In the genomic region with DNA sequence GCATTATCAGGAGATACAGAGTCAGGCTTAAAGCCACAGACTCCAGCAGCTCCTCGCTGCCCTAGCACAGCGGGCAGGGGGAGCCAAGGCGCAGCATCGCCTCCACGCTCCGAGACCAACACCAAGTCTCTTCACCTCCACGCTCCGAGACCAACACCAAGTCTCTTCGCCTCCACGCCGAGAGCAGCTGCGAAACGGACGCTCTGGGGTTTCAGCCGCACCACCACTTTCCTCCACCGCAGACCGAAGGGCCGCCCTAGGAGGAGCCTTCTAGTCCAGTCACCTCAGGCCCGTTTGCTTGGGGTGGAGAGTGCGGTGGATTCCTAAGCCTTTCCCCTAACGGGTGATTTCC, we compare ENCODE assay signal across 1 cellular context.
TF ChIP-seq lines count a peak whose summit lies in the region.

No MANE protein-coding gene starts in this region.

TF ChIP-seq in K562, 482 proteins besides CTCF, POLR2A, EP300 and RAD21 (continued from another document and continues in another):
- TF ChIP-seq ERF (CRISPR knock-in tag; IDR thresholded peaks at IDR 0.05) (no peak), U2AF1 (optimal IDR thresholded peaks at IDR 0.05; ENCODE audit: low read depth, low read length) (no peak), NFYB (IDR thresholded peaks at IDR 0.05; ENCODE audit: extremely low read depth, insufficient read length) (no peak), HDAC6 (IDR thresholded peaks at IDR 0.05; ENCODE audit: low read depth, low read length) (no peak), MTA1 (IDR thresholded peaks at IDR 0.05; ENCODE audit: borderline replicate concordance) (peak; percentile 51; the same call in 1 of the 2 replicates), TRIM28 (IDR thresholded peaks at IDR 0.05) (no peak), ZNF140 (CRISPR knock-in tag; IDR thresholded peaks at IDR 0.05) (no peak), TARDBP (IDR thresholded peaks at IDR 0.05) (0 out of 2 replicates have a peak, but pooled peaks have one; percentile 20), TAF1 (IDR thresholded peaks at IDR 0.05; ENCODE audit: control insufficient read depth, extremely low read depth, insufficient read depth, low read length, severe bottlenecking) (peak; percentile 46), ZNF408 (CRISPR knock-in tag; IDR thresholded peaks at IDR 0.05; ENCODE audit: low read depth) (no peak), ZSCAN29 (IDR thresholded peaks at IDR 0.05) (no peak), ZNF184 (CRISPR knock-in tag; IDR thresholded peaks at IDR 0.05) (no peak), TFAM (CRISPR knock-in tag; conservative IDR thresholded peaks at IDR 0.05) (no peak), DPF2 (IDR thresholded peaks at IDR 0.05) (no peak; the same call in 1 of the 2 replicates), ZNF436 (CRISPR knock-in tag; IDR thresholded peaks at IDR 0.05) (no peak), ZNF3 (CRISPR knock-in tag; IDR thresholded peaks at IDR 0.05) (no peak), ZNF23 (CRISPR knock-in tag; IDR thresholded peaks at IDR 0.05) (no peak), ZBED1 (IDR thresholded peaks at IDR 0.05) (no peak), HDAC2 (IDR thresholded peaks at IDR 0.05) (peak; percentile 67), KLF1 (tag; IDR thresholded peaks at IDR 0.05) (no peak), ZNF445 (CRISPR knock-in tag; IDR thresholded peaks at IDR 0.05; ENCODE audit: low read depth) (no peak), ZFP36 (IDR thresholded peaks at IDR 0.05; ENCODE audit: low read depth, low read length, partially characterized antibody) (no peak), NUFIP1 (IDR thresholded peaks at IDR 0.05; ENCODE audit: partially characterized antibody) (no peak), HDGF (IDR thresholded peaks at IDR 0.05) (no peak), COPS2 (conservative IDR thresholded peaks at IDR 0.05) (no peak), CBFB (CRISPR knock-in tag; IDR thresholded peaks at IDR 0.05) (no peak)
- TF ChIP-seq, protein P1, sequence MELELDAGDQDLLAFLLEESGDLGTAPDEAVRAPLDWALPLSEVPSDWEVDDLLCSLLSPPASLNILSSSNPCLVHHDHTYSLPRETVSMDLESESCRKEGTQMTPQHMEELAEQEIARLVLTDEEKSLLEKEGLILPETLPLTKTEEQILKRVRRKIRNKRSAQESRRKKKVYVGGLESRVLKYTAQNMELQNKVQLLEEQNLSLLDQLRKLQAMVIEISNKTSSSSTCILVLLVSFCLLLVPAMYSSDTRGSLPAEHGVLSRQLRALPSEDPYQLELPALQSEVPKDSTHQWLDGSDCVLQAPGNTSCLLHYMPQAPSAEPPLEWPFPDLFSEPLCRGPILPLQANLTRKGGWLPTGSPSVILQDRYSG (tag; conservative IDR thresholded peaks at IDR 0.05; ENCODE audit: low read depth), result no peak
- TF ChIP-seq, protein P2, sequence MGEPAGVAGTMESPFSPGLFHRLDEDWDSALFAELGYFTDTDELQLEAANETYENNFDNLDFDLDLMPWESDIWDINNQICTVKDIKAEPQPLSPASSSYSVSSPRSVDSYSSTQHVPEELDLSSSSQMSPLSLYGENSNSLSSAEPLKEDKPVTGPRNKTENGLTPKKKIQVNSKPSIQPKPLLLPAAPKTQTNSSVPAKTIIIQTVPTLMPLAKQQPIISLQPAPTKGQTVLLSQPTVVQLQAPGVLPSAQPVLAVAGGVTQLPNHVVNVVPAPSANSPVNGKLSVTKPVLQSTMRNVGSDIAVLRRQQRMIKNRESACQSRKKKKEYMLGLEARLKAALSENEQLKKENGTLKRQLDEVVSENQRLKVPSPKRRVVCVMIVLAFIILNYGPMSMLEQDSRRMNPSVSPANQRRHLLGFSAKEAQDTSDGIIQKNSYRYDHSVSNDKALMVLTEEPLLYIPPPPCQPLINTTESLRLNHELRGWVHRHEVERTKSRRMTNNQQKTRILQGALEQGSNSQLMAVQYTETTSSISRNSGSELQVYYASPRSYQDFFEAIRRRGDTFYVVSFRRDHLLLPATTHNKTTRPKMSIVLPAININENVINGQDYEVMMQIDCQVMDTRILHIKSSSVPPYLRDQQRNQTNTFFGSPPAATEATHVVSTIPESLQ (CRISPR knock-in tag; IDR thresholded peaks at IDR 0.05), result no peak
- TF ChIP-seq, protein P3, sequence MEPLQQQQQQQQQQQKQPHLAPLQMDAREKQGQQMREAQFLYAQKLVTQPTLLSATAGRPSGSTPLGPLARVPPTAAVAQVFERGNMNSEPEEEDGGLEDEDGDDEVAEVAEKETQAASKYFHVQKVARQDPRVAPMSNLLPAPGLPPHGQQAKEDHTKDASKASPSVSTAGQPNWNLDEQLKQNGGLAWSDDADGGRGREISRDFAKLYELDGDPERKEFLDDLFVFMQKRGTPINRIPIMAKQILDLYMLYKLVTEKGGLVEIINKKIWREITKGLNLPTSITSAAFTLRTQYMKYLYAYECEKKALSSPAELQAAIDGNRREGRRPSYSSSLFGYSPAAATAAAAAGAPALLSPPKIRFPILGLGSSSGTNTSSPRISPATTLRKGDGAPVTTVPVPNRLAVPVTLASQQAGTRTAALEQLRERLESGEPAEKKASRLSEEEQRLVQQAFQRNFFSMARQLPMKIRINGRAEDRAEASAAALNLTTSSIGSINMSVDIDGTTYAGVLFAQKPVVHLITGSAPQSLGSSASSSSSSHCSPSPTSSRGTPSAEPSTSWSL (CRISPR knock-in tag; IDR thresholded peaks at IDR 0.05; ENCODE audit: borderline replicate concordance), result no peak
- TF ChIP-seq, protein P4, sequence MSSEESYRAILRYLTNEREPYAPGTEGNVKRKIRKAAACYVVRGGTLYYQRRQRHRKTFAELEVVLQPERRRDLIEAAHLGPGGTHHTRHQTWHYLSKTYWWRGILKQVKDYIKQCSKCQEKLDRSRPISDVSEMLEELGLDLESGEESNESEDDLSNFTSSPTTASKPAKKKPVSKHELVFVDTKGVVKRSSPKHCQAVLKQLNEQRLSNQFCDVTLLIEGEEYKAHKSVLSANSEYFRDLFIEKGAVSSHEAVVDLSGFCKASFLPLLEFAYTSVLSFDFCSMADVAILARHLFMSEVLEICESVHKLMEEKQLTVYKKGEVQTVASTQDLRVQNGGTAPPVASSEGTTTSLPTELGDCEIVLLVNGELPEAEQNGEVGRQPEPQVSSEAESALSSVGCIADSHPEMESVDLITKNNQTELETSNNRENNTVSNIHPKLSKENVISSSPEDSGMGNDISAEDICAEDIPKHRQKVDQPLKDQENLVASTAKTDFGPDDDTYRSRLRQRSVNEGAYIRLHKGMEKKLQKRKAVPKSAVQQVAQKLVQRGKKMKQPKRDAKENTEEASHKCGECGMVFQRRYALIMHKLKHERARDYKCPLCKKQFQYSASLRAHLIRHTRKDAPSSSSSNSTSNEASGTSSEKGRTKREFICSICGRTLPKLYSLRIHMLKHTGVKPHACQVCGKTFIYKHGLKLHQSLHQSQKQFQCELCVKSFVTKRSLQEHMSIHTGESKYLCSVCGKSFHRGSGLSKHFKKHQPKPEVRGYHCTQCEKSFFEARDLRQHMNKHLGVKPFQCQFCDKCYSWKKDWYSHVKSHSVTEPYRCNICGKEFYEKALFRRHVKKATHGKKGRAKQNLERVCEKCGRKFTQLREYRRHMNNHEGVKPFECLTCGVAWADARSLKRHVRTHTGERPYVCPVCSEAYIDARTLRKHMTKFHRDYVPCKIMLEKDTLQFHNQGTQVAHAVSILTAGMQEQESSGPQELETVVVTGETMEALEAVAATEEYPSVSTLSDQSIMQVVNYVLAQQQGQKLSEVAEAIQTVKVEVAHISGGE (CRISPR knock-in tag; IDR thresholded peaks at IDR 0.05), result no peak
- TF ChIP-seq, protein P5, sequence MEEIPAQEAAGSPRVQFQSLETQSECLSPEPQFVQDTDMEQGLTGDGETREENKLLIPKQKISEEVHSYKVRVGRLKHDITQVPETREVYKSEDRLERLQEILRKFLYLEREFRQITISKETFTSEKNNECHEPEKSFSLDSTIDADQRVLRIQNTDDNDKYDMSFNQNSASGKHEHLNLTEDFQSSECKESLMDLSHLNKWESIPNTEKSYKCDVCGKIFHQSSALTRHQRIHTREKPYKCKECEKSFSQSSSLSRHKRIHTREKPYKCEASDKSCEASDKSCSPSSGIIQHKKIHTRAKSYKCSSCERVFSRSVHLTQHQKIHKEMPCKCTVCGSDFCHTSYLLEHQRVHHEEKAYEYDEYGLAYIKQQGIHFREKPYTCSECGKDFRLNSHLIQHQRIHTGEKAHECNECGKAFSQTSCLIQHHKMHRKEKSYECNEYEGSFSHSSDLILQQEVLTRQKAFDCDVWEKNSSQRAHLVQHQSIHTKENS (CRISPR knock-in tag; IDR thresholded peaks at IDR 0.05), result no peak
- TF ChIP-seq, protein P6, sequence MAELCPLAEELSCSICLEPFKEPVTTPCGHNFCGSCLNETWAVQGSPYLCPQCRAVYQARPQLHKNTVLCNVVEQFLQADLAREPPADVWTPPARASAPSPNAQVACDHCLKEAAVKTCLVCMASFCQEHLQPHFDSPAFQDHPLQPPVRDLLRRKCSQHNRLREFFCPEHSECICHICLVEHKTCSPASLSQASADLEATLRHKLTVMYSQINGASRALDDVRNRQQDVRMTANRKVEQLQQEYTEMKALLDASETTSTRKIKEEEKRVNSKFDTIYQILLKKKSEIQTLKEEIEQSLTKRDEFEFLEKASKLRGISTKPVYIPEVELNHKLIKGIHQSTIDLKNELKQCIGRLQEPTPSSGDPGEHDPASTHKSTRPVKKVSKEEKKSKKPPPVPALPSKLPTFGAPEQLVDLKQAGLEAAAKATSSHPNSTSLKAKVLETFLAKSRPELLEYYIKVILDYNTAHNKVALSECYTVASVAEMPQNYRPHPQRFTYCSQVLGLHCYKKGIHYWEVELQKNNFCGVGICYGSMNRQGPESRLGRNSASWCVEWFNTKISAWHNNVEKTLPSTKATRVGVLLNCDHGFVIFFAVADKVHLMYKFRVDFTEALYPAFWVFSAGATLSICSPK (IDR thresholded peaks at IDR 0.05; ENCODE audit: borderline replicate concordance), result no peak
- TF ChIP-seq, protein P7, sequence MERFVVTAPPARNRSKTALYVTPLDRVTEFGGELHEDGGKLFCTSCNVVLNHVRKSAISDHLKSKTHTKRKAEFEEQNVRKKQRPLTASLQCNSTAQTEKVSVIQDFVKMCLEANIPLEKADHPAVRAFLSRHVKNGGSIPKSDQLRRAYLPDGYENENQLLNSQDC (CRISPR knock-in tag; IDR thresholded peaks at IDR 0.05), result no peak
- TF ChIP-seq, protein P8, sequence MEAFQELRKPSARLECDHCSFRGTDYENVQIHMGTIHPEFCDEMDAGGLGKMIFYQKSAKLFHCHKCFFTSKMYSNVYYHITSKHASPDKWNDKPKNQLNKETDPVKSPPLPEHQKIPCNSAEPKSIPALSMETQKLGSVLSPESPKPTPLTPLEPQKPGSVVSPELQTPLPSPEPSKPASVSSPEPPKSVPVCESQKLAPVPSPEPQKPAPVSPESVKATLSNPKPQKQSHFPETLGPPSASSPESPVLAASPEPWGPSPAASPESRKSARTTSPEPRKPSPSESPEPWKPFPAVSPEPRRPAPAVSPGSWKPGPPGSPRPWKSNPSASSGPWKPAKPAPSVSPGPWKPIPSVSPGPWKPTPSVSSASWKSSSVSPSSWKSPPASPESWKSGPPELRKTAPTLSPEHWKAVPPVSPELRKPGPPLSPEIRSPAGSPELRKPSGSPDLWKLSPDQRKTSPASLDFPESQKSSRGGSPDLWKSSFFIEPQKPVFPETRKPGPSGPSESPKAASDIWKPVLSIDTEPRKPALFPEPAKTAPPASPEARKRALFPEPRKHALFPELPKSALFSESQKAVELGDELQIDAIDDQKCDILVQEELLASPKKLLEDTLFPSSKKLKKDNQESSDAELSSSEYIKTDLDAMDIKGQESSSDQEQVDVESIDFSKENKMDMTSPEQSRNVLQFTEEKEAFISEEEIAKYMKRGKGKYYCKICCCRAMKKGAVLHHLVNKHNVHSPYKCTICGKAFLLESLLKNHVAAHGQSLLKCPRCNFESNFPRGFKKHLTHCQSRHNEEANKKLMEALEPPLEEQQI (IDR thresholded peaks at IDR 0.05), result no peak
- TF ChIP-seq, protein P9, sequence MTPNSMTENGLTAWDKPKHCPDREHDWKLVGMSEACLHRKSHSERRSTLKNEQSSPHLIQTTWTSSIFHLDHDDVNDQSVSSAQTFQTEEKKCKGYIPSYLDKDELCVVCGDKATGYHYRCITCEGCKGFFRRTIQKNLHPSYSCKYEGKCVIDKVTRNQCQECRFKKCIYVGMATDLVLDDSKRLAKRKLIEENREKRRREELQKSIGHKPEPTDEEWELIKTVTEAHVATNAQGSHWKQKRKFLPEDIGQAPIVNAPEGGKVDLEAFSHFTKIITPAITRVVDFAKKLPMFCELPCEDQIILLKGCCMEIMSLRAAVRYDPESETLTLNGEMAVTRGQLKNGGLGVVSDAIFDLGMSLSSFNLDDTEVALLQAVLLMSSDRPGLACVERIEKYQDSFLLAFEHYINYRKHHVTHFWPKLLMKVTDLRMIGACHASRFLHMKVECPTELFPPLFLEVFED (CRISPR knock-in tag; conservative IDR thresholded peaks at IDR 0.05), result no peak
- TF ChIP-seq, protein P10, sequence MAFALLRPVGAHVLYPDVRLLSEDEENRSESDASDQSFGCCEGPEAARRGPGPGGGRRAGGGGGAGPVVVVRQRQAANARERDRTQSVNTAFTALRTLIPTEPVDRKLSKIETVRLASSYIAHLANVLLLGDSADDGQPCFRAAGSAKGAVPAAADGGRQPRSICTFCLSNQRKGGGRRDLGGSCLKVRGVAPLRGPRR (CRISPR knock-in tag; IDR thresholded peaks at IDR 0.05), result no peak
- TF ChIP-seq, protein P11, sequence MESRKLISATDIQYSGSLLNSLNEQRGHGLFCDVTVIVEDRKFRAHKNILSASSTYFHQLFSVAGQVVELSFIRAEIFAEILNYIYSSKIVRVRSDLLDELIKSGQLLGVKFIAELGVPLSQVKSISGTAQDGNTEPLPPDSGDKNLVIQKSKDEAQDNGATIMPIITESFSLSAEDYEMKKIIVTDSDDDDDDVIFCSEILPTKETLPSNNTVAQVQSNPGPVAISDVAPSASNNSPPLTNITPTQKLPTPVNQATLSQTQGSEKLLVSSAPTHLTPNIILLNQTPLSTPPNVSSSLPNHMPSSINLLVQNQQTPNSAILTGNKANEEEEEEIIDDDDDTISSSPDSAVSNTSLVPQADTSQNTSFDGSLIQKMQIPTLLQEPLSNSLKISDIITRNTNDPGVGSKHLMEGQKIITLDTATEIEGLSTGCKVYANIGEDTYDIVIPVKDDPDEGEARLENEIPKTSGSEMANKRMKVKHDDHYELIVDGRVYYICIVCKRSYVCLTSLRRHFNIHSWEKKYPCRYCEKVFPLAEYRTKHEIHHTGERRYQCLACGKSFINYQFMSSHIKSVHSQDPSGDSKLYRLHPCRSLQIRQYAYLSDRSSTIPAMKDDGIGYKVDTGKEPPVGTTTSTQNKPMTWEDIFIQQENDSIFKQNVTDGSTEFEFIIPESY (CRISPR knock-in tag; IDR thresholded peaks at IDR 0.05), result no peak
- TF ChIP-seq, protein P12, sequence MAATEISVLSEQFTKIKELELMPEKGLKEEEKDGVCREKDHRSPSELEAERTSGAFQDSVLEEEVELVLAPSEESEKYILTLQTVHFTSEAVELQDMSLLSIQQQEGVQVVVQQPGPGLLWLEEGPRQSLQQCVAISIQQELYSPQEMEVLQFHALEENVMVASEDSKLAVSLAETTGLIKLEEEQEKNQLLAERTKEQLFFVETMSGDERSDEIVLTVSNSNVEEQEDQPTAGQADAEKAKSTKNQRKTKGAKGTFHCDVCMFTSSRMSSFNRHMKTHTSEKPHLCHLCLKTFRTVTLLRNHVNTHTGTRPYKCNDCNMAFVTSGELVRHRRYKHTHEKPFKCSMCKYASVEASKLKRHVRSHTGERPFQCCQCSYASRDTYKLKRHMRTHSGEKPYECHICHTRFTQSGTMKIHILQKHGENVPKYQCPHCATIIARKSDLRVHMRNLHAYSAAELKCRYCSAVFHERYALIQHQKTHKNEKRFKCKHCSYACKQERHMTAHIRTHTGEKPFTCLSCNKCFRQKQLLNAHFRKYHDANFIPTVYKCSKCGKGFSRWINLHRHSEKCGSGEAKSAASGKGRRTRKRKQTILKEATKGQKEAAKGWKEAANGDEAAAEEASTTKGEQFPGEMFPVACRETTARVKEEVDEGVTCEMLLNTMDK (IDR thresholded peaks at IDR 0.05; ENCODE audit: borderline replicate concordance, insufficient read depth, low read depth, low read length, poor library complexity, severe bottlenecking), result peak; percentile 45
- TF ChIP-seq, protein P13, sequence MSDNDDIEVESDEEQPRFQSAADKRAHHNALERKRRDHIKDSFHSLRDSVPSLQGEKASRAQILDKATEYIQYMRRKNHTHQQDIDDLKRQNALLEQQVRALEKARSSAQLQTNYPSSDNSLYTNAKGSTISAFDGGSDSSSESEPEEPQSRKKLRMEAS (CRISPR knock-in tag; IDR thresholded peaks at IDR 0.05), result no peak
